ENCODE assay signal across 1 cellular context in the genomic region with DNA sequence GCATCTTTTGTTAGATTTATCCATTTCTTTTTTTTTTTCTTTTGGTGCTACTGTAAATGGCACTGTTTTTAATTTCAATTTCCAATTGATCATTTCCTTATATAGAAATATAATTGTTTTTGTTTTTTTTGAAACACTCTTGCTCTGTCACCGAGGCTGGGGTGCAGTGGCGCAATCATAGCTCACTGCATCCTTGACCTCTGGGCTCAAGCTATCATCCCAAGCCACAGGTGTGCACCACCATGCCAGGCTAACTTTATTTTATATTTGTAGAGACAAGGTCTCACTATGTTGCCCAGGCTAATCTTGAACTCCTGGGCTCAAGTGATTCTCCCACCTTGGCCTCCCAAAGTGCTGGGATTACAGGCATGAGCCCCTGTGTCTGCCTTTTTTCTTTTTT.
A peak's percentile ranks its signal among the peaks of the same experiment; 100 is the strongest.
TF ChIP-seq lines count a peak whose summit lies in the region.

No MANE protein-coding gene starts in this region.

TF ChIP-seq in K562, 482 proteins besides CTCF, POLR2A, EP300 and RAD21:
- TF ChIP-seq ZNF41 (CRISPR knock-in tag; conservative IDR thresholded peaks at IDR 0.05) (no peak), BMI1 (IDR thresholded peaks at IDR 0.05; ENCODE audit: low read length) (no peak), SIX5 (IDR thresholded peaks at IDR 0.05; ENCODE audit: borderline replicate concordance in 1 of 2, insufficient read depth in 1 of 2, low read depth in 1 of 2, low read length in 2 of 2) (no peak), MEIS2 (IDR thresholded peaks at IDR 0.05; ENCODE audit: partially characterized antibody) (no peak), ZNF696 (CRISPR knock-in tag; conservative IDR thresholded peaks at IDR 0.05) (no peak), CEBPB (tag; IDR thresholded peaks at IDR 0.05) (peak; percentile 21; the same call in 1 of the 2 replicates), POLR2AphosphoS5 (IDR thresholded peaks at IDR 0.05; ENCODE audit: control insufficient read depth, insufficient read depth, low read depth, low read length) (no peak), ETV1 (tag; conservative IDR thresholded peaks at IDR 0.05; ENCODE audit: low read depth) (no peak)
- TF ChIP-seq, protein P1, sequence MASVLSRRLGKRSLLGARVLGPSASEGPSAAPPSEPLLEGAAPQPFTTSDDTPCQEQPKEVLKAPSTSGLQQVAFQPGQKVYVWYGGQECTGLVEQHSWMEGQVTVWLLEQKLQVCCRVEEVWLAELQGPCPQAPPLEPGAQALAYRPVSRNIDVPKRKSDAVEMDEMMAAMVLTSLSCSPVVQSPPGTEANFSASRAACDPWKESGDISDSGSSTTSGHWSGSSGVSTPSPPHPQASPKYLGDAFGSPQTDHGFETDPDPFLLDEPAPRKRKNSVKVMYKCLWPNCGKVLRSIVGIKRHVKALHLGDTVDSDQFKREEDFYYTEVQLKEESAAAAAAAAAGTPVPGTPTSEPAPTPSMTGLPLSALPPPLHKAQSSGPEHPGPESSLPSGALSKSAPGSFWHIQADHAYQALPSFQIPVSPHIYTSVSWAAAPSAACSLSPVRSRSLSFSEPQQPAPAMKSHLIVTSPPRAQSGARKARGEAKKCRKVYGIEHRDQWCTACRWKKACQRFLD (CRISPR knock-in tag; IDR thresholded peaks at IDR 0.05), result no peak
